1 cellular context compared by ENCODE assay signal in genomic region chr11:128135451-128135850, GRCh38.
TF ChIP-seq lines count a peak whose summit lies in the region.

No MANE protein-coding gene starts in this region.

TF ChIP-seq in WTC11, 78 proteins besides CTCF, POLR2A, EP300 and RAD21 (continued from another document):
- TF ChIP-seq, protein P1, sequence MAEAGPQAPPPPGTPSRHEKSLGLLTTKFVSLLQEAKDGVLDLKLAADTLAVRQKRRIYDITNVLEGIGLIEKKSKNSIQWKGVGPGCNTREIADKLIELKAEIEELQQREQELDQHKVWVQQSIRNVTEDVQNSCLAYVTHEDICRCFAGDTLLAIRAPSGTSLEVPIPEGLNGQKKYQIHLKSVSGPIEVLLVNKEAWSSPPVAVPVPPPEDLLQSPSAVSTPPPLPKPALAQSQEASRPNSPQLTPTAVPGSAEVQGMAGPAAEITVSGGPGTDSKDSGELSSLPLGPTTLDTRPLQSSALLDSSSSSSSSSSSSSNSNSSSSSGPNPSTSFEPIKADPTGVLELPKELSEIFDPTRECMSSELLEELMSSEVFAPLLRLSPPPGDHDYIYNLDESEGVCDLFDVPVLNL (CRISPR knock-in tag; IDR thresholded peaks at IDR 0.05; ENCODE audit: borderline replicate concordance, low read depth), result no peak
- no peak for TF ChIP-seq JUN (CRISPR knock-in tag; IDR thresholded peaks at IDR 0.05)
